ENCODE assay signal across 15 cellular contexts in genomic region chr4:54276633-54277426, GRCh38. TPM values are rescaled to one million over a fixed set of nuclear protein-coding genes. Genes with fewer than 3 reads are reported as not detected.
DNase-seq lines count a peak whose midpoint lies in the region; ATAC-seq, FAIRE-seq and TF ChIP-seq lines count a peak whose summit lies in the region.
"Had no signal": no experiment of that assay in that cellular context is flagged by ENCODE, and none has a peak within 500 bp of the region (broad histone marks: within the 10 kb centered on the region; RNA-seq: fewer than 3 reads in every experiment).

No MANE protein-coding gene starts in this region.

- no peaks in the 10 kb centered on the region for H3K9me2 ChIP-seq in hepatocyte (replicated peaks; ENCODE audit: insufficient read depth)

- peak overlapping the region; percentile 40 for H3K4me3 ChIP-seq in HUES64 (ENCODE audit: low read length)
- no peak overlapping the region for H3K4me3 ChIP-seq in GM12878
- H3K4me3 ChIP-seq in hepatocyte = no peak overlapping the region
- H3K4me3 ChIP-seq: HAP-1, upper lobe of left lung had no signal

- H3K4me1 ChIP-seq in HUES64 (ENCODE audit: insufficient read depth, low read length) = peaks cover 29% of the 10 kb centered on the region
- H3K4me1 ChIP-seq in GM12878 (ENCODE audit: control insufficient read depth, insufficient read depth, low read length) = no peaks in the 10 kb centered on the region
- no peaks in the 10 kb centered on the region for H3K4me1 ChIP-seq in hepatocyte (ENCODE audit: insufficient read depth)
- H3K4me1 ChIP-seq: HAP-1 had no signal

- H3K9me3 ChIP-seq in HUES64 (ENCODE audit: insufficient read depth, low read depth, low read length) (peaks cover 4% of the 10 kb centered on the region; the same call in 1 of the 2 replicates), GM12878 (replicated peaks; ENCODE audit: control insufficient read depth, insufficient read depth, low read length) (no peaks in the 10 kb centered on the region), hepatocyte (ENCODE audit: low read depth) (no peaks in the 10 kb centered on the region)
- H3K9me3 ChIP-seq: upper lobe of left lung had no signal

- ATAC-seq in GM12878 = no peak; the same call in 2 of the 3 replicates

- no TSS peak for BruUV-seq in GM12878 (replicated peaks; lab: Mats Ljungman, UMichigan)

- TF ChIP-seq EP300 in GM12878 (IDR thresholded peaks at IDR 0.05; ENCODE audit: borderline replicate concordance in 1 of 2, control insufficient read depth in 1 of 2, low read depth in 2 of 2, low read length in 2 of 2) = no peak

- WGBS in HUES64 = 6% methylated on average over 20 of the region's 20 CpGs
- 9% methylated on average over 20 of the region's 20 CpGs for WGBS in GM12878 (ENCODE audit: insufficient coverage, insufficient replicate concordance, low lambda C conversion rate, missing lambda C conversion rate)
- WGBS in hepatocyte (ENCODE audit: low lambda C conversion rate, missing lambda C conversion rate) = 61% methylated on average over 20 of the region's 20 CpGs

- H3K27me3 ChIP-seq in HUES64 (ENCODE audit: insufficient read depth, low read length) (no peaks in the 10 kb centered on the region), GM12878 (replicated peaks in 1 of 2; ENCODE audit: control insufficient read depth in 2 of 2, insufficient read depth in 2 of 2, low read length in 1 of 2) (no peaks in the 10 kb centered on the region), hepatocyte (no peaks in the 10 kb centered on the region)
- H3K27me3 ChIP-seq: upper lobe of left lung had no signal

- DNase-seq in GM03348 (ENCODE audit: low spot score) (peak; percentile 48), GM12878 (ENCODE audit: low read depth, low spot score) (no peak), myocyte (ENCODE audit: low read depth) (peak; percentile 61), NCI-H82 (lab: John Stamatoyannopoulos, UW) (no peak), hepatocyte (ENCODE audit: low spot score) (no peak), NCI-H524 treated with DMSO at 0.1 percent for 48 hours (lab: John Stamatoyannopoulos, UW) (no peak)
- no peak for DNase-seq in central memory CD4-positive, alpha-beta T cell
- DNase-seq: CD8-positive, alpha-beta memory T cell; NCI-H2081 treated with DMSO at 0.1 percent for 48 hours; stimulated activated CD4-positive, alpha-beta T cell treated with anti-CD3 and anti-CD28 coated beads, Interleukin-2, amount 100 ng/mL, for 48 hours had no signal

- no peaks in the 10 kb centered on the region for H3K79me2 ChIP-seq in GM12878 (ENCODE audit: control insufficient read depth, insufficient read depth, low read length)
- H3K79me2 ChIP-seq in hepatocyte = peaks cover 3% of the 10 kb centered on the region

- H3K9ac ChIP-seq in HUES64 (ENCODE audit: low read depth, low read length) (no peak overlapping the region), GM12878 (ENCODE audit: control insufficient read depth, insufficient read depth, low read length) (no peak overlapping the region)

- H4K20me1 ChIP-seq in GM12878 (ENCODE audit: control insufficient read depth, insufficient read depth) (no peaks in the 10 kb centered on the region), hepatocyte (ENCODE audit: insufficient read depth, poor library complexity, severe bottlenecking) (no peaks in the 10 kb centered on the region)

- in situ Hi-C loops in GM12878 (cut with MboI) = no loop called here

- TF ChIP-seq CTCF in GM12878 (IDR thresholded peaks at IDR 0.05 in 2 of 3, conservative IDR thresholded peaks at IDR 0.05 in 1 of 3; ENCODE audit: control insufficient read depth in 2 of 3, extremely low read depth in 1 of 3, insufficient read depth in 1 of 3, low read depth in 3 of 3, low read length in 3 of 3) (no peak), hepatocyte (IDR thresholded peaks at IDR 0.05; ENCODE audit: poor library complexity) (no peak)

- SMC1A ChIA-PET in GM12878 (lab: Charles Lee; ENCODE audit: uncharacterized antibody, unreplicated experiment) = interaction anchor here (1.0 kb wide), 1 partner anchor 41 kb away, joined by 3 read pairs; no protein-coding TSS in a partner anchor

- RAD21 ChIA-PET in GM12878 (lab: Charles Lee; ENCODE audit: unreplicated experiment) = no interaction called here

- CTCF ChIA-PET in GM12878 (lab: Yijun Ruan, JAX) = interaction anchor here (0.6 to 1.9 kb wide), 3 partner anchors 14 to 43 kb away, joined by 3 to 5 read pairs (median 4); no protein-coding TSS in a partner anchor

- no peak for FAIRE-seq in GM12878 (lab: Jason Lieb, UNC)
- FAIRE-seq: GM12891 had no signal

- TF ChIP-seq POLR2A in GM12878 (IDR thresholded peaks at IDR 0.05; ENCODE audit: low read depth, low read length) = no peak

- H2AFZ ChIP-seq in GM12878 (ENCODE audit: control insufficient read depth, low read depth, low read length) (no peak overlapping the region), hepatocyte (no peak overlapping the region)

- H3K36me3 ChIP-seq in HUES64 (ENCODE audit: insufficient read depth, low read length) = peaks cover 7% of the 10 kb centered on the region; the same call in 1 of the 2 replicates
- H3K36me3 ChIP-seq in GM12878 (ENCODE audit: control insufficient read depth in 2 of 2, insufficient read depth in 2 of 2, low read length in 1 of 2) = no peaks in the 10 kb centered on the region
- no peaks in the 10 kb centered on the region for H3K36me3 ChIP-seq in hepatocyte (replicated peaks; ENCODE audit: insufficient read depth, low read depth)
- H3K36me3 ChIP-seq: upper lobe of left lung had no signal

- intact Hi-C loops in GM12878 (cut with micrococcal nuclease; ENCODE audit: unreplicated experiment) = no loop called here

- TF ChIP-seq RAD21 in GM12878 (IDR thresholded peaks at IDR 0.05; ENCODE audit: insufficient read depth, low read depth, low read length) = no peak

- H3K4me2 ChIP-seq in GM12878 (ENCODE audit: control insufficient read depth, insufficient read depth) (peak overlapping the region; percentile 28), hepatocyte (no peak overlapping the region)

- peak overlapping the region; percentile 41; the same call in 1 of the 2 replicates for H3K27ac ChIP-seq in HUES64 (ENCODE audit: low read depth, low read length)
- H3K27ac ChIP-seq in GM12878 (ENCODE audit: control insufficient read depth, insufficient read depth) = no peak overlapping the region
- H3K27ac ChIP-seq in hepatocyte = no peak overlapping the region
- H3K27ac ChIP-seq: HL-60 had no signal

- POLR2A ChIA-PET in GM12878 (lab: Charles Lee) = no interaction called here

TF ChIP-seq in GM12878, 131 proteins besides CTCF, POLR2A, EP300 and RAD21:
- TF ChIP-seq WRNIP1 (IDR thresholded peaks at IDR 0.05; ENCODE audit: borderline replicate concordance, low read depth, low read length) = no peak
- no peak for TF ChIP-seq CHD2 (IDR thresholded peaks at IDR 0.05; ENCODE audit: borderline replicate concordance, low read depth, low read length)
- TF ChIP-seq EED (IDR thresholded peaks at IDR 0.05; ENCODE audit: low read depth) = 0 out of 2 replicates have a peak, but pooled peaks have one; percentile 15

RNA-seq across cellular contexts. Expression of gene PDGFRA, which starts 47.7 kb away (rescaled TPM):
- 5.2 TPM for polyA plus RNA-seq in HUES64 (2013, experiment 1 of 2)
- 3.4 TPM for polyA plus RNA-seq in HUES64 (2013, experiment 2 of 2)
- 0.21 TPM in 1 of 2 replicates, not detected in the other for total RNA-seq in GM12878 (2013; cell fraction: nucleolus; rRNA removed)
- total RNA-seq in GM12878 (2014; rRNA removed) (not detected in 2 replicates), GM12878 (2014; rRNA removed; fragmentation: Illumina TruSeq; extraction: Trizol) (not detected in 2 replicates), GM12878 (2021) (0.28 and 0.40 TPM in 2 replicates), myocyte (2.1 and 4.3 TPM in 2 replicates), hepatocyte (102 and 117 TPM in 2 replicates)
- 0.10 TPM for polyA plus RNA-seq in GM12878 (2011; ENCODE audit: low read depth)
- polyA plus RNA-seq in GM12878 (2011; rRNA removed) (0.01 TPM in 1 of 2 replicates, not detected in the other), GM12878 (2014; fragmentation: Illumina TruSeq; extraction: Trizol) (0.03 TPM in 1 of 2 replicates, not detected in the other), GM12878 (2014; fragmentation: Nextera tagmentation; extraction: Ambion mirVana) (not detected), GM12878 (2014; rRNA removed) (not detected in 2 replicates), GM12878 (2016; fragmentation: Nextera tagmentation; extraction: Ambion mirVana) (under 1 TPM; 0.06 to 0.24 TPM), hepatocyte (30.1 and 36.3 TPM in 2 replicates)
- 0.07 TPM in 1 of 2 replicates, not detected in the other for polyA plus RNA-seq in GM12878 (2011; cell fraction: cytosol; rRNA removed)
- not detected in 2 replicates for polyA plus RNA-seq in GM12878 (2011; cell fraction: nucleus; rRNA removed)
- polyA plus RNA-seq in GM12878 (2012) = 0.16 and 0.21 TPM in 2 replicates
- not detected in 2 replicates for polyA minus RNA-seq in GM12878 (2011; rRNA and poly(A)+ RNA removed)
- not detected in 2 replicates for polyA minus RNA-seq in GM12878 (2011; cell fraction: cytosol; rRNA and poly(A)+ RNA removed)
- polyA minus RNA-seq in GM12878 (2011; cell fraction: nucleus; rRNA and poly(A)+ RNA removed) = not detected in 2 replicates
- polyA plus RNA-seq in myocyte (2012) = 0.96 TPM
- total RNA-seq: CD8-positive, alpha-beta memory T cell had no signal
- polyA plus RNA-seq: CD8-positive, alpha-beta memory T cell had no signal

Comparison
In these comparisons a context has a peak if more than half of its experiments do, and no peak if none do; other contexts are left out.
1. DNase-seq: peak in GM03348 (single experiment) and myocyte (single experiment); none in GM12878 (single experiment), NCI-H82 (single experiment), hepatocyte (single experiment), NCI-H524 treated with DMSO at 0.1 percent for 48 hours (single experiment) and central memory CD4-positive, alpha-beta T cell (single experiment).
2. RNA of gene PDGFRA, which starts 47.7 kb away (total RNA-seq): 102 to 117 TPM in hepatocyte; 2.1 to 4.3 TPM in myocyte and 0.21 to 0.40 TPM in GM12878; every median in the first group is over 10 times any median in the second.